In genomic region chr11:89658767-89659166, GRCh38 we compare ENCODE assay signal across 20 cellular contexts. TPM values are rescaled to one million over a fixed set of nuclear protein-coding genes. Genes with fewer than 3 reads are reported as not detected.
"Had no signal": no experiment of that assay in that cellular context is flagged by ENCODE, and none has a peak within 500 bp of the region (broad histone marks: within the 10 kb centered on the region; RNA-seq: fewer than 3 reads in every experiment).

No MANE protein-coding gene starts in this region.

RNA-seq across cellular contexts. Expression of gene TRIM77, which starts 51.3 kb away (rescaled TPM):
- total RNA-seq: activated naive CD4-positive, alpha-beta T cell treated with anti-CD3 and anti-CD28 coated beads for 36 hours; activated naive CD4-positive, alpha-beta T cell treated with anti-CD3 and anti-CD28 coated beads, Interleukin-2, amount 50 U/mL, for 72 hours; activated naive CD8-positive, alpha-beta T cell treated with anti-CD3 and anti-CD28 coated beads for 36 hours; activated naive CD8-positive, alpha-beta T cell treated with anti-CD3 and anti-CD28 coated beads, Interleukin-2, amount 10 ng/mL, durations not matched to agents 7 days and 5 days; activated T-cell treated with anti-CD3 and anti-CD28 coated beads, Interleukin-2, amount 50 U/mL, for 4 hours; activated T-cell treated with anti-CD3 and anti-CD28 coated beads, Interleukin-2, amount 50 U/mL, for 72 hours; activated T-helper 1 cell treated with anti-CD3 and anti-CD28 coated beads, Interleukin-12 subunit alpha, Interleukin-12 subunit beta, Interleukin-2, Interleukin-4 antibody, amounts not matched to agents 30 ng/mL and 10 ng/mL and 1 ng/mL, durations not matched to agents 14 hours and 24 hours and 36 hours; activated T-helper 17 cell treated with anti-CD3 and anti-CD28 coated beads, Interleukin-2, amount 50 U/mL, for 72 hours; activated T-helper 2 cell treated with anti-CD3 and anti-CD28 coated beads, Interferon-gamma antibody, Interleukin-2, Interleukin-4, amounts not matched to agents 10 μg/mL and 5 μg/mL and 100 μg/mL, durations not matched to agents 14 hours and 24 hours and 36 hours; adrenal gland; aorta; ascending aorta; astrocyte; body of pancreas; breast epithelium; bronchial epithelial cell; cardiac muscle cell; cardiac septum; cerebellum had no signal
- polyA plus RNA-seq: adipose tissue, adrenal gland, aorta, cardiac muscle cell had no signal
